In genomic region chr2:240560084-240560479, GRCh38 we compare ENCODE assay signal across 8 cellular contexts. TPM values are rescaled to one million over a fixed set of nuclear protein-coding genes. Genes with fewer than 3 reads are reported as not detected.
DNase-seq lines count a peak whose midpoint lies in the region; TF ChIP-seq lines count a peak whose summit lies in the region.

DUSP28 (plus strand) TSS chr2:240560357; CDS start chr2:240560685, 328 bp downstream.

- peak within 1 kb of the TSS; percentile 58 for H2BK5ac ChIP-seq in trophoblast cell (ENCODE audit: low read depth, low read length, poor library complexity)

- H3K36me3 Mint-ChIP-seq in activated naive CD8-positive, alpha-beta T cell treated with anti-CD3 and anti-CD28 coated beads for 36 hours = peaks cover 54% of the 10 kb centered on the region
- peaks cover 9% of the 10 kb centered on the region for H3K36me3 Mint-ChIP-seq in type B pancreatic cell

- H4K91ac ChIP-seq in trophoblast cell (ENCODE audit: low read depth, low read length) = peak within 1 kb of the TSS; percentile 87

- no peaks in the 10 kb centered on the region for H3K9me2 ChIP-seq in MM.1S (replicated peaks; ENCODE audit: insufficient read depth, low read length)

- H3K27ac Mint-ChIP-seq in activated naive CD8-positive, alpha-beta T cell treated with anti-CD3 and anti-CD28 coated beads for 36 hours = peak within 1 kb of the TSS; percentile 84
- peak within 1 kb of the TSS; percentile 98 for H3K27ac Mint-ChIP-seq in type B pancreatic cell

- H2BK120ac ChIP-seq in trophoblast cell (ENCODE audit: insufficient read depth, low read length, poor library complexity) = peak within 1 kb of the TSS; percentile 76

- no peak within 1 kb of the TSS for H2BK12ac ChIP-seq in trophoblast cell (ENCODE audit: low read length)

- H3K9ac ChIP-seq in MM.1S (ENCODE audit: low read length) = peak within 1 kb of the TSS; percentile 98
- H3K9ac ChIP-seq in trophoblast cell (ENCODE audit: low read length) = peak within 1 kb of the TSS; percentile 84

- peak within 1 kb of the TSS; percentile 75 for H3K4me3 ChIP-seq in GM06990 (replicated peaks; ENCODE audit: low read depth, low read length)
- peak within 1 kb of the TSS; percentile 82 for H3K4me3 ChIP-seq in HAP-1
- peak within 1 kb of the TSS; percentile 83 for H3K4me3 ChIP-seq in MM.1S (ENCODE audit: low read length)
- peak within 1 kb of the TSS; percentile 87 for H3K4me3 ChIP-seq in cardiac muscle cell
- peak within 1 kb of the TSS; percentile 91 for H3K4me3 ChIP-seq in trophoblast cell (ENCODE audit: low read depth, low read length)

- H3K36me3 ChIP-seq in GM06990 (ENCODE audit: control insufficient read depth, insufficient read depth, low read length) (no peaks in the 10 kb centered on the region; the same call in 1 of the 2 replicates), HAP-1 (replicated peaks) (peaks cover 9% of the 10 kb centered on the region), MM.1S (replicated peaks; ENCODE audit: insufficient read depth, low read length) (no peaks in the 10 kb centered on the region), cardiac muscle cell (no peaks in the 10 kb centered on the region), trophoblast cell (ENCODE audit: control insufficient read depth in 1 of 2, insufficient read depth in 2 of 2, low read length in 2 of 2) (no peaks in the 10 kb centered on the region)

- no peaks in the 10 kb centered on the region for H4K20me1 ChIP-seq in MM.1S (ENCODE audit: insufficient read depth, low read length)

- H3K9me3 ChIP-seq in HAP-1 (no peaks in the 10 kb centered on the region), MM.1S (replicated peaks; ENCODE audit: insufficient read depth, low read length) (no peaks in the 10 kb centered on the region), cardiac muscle cell (ENCODE audit: low read depth) (no peaks in the 10 kb centered on the region), trophoblast cell (ENCODE audit: insufficient read depth, low read depth, low read length) (no peaks in the 10 kb centered on the region)

- H3K27me3 ChIP-seq in GM06990 (replicated peaks; ENCODE audit: control insufficient read depth, insufficient read depth, low read length) (no peaks in the 10 kb centered on the region), HAP-1 (ENCODE audit: low read depth) (no peaks in the 10 kb centered on the region), MM.1S (replicated peaks; ENCODE audit: insufficient read depth, low read length) (no peaks in the 10 kb centered on the region), cardiac muscle cell (no peaks in the 10 kb centered on the region), trophoblast cell (ENCODE audit: insufficient read depth, low read length) (no peaks in the 10 kb centered on the region)

- H3K4ac ChIP-seq in trophoblast cell (ENCODE audit: low read depth, low read length) = peak within 1 kb of the TSS; percentile 72

- H3K14ac ChIP-seq in trophoblast cell (ENCODE audit: low read length) = peak within 1 kb of the TSS; percentile 74

- peak within 1 kb of the TSS; percentile 90 for H4K8ac ChIP-seq in trophoblast cell (ENCODE audit: low read depth, low read length)

- no peak within 1 kb of the TSS for H3K23ac ChIP-seq in trophoblast cell (ENCODE audit: low read length)

- peak within 1 kb of the TSS; percentile 83 for H4K12ac ChIP-seq in trophoblast cell (ENCODE audit: low read depth, low read length)

- in situ Hi-C loops in HAP-1 (cut with MboI; ENCODE audit: low sequenced_read_pairs) = no loop called here

- no peak within 1 kb of the TSS; the same call in 1 of the 2 replicates for H2AFZ ChIP-seq in MM.1S (ENCODE audit: low read length)
- peak within 1 kb of the TSS; percentile 61 for H2AFZ ChIP-seq in trophoblast cell (ENCODE audit: insufficient read depth, low read length, poor library complexity)

- H3K4me1 ChIP-seq in HAP-1 = peaks cover 10% of the 10 kb centered on the region
- H3K4me1 ChIP-seq in MM.1S (ENCODE audit: low read length) = peaks cover 35% of the 10 kb centered on the region
- peaks cover 5% of the 10 kb centered on the region for H3K4me1 ChIP-seq in cardiac muscle cell (ENCODE audit: low read depth)
- peaks cover 0 to 11% of the 10 kb centered on the region in 2 experiments for H3K4me1 ChIP-seq in trophoblast cell (ENCODE audit: control insufficient read depth in 1 of 2, insufficient read depth in 2 of 2, low read length in 2 of 2)

- peaks cover 15% of the 10 kb centered on the region for H3F3A ChIP-seq in MM.1S (ENCODE audit: insufficient read depth, low read length)

- peaks cover 62% of the 10 kb centered on the region for H3K4me1 Mint-ChIP-seq in activated naive CD8-positive, alpha-beta T cell treated with anti-CD3 and anti-CD28 coated beads for 36 hours
- H3K4me1 Mint-ChIP-seq in type B pancreatic cell (ENCODE audit: unreplicated experiment) = peaks cover 26% of the 10 kb centered on the region

- H3K27me3 Mint-ChIP-seq in activated naive CD8-positive, alpha-beta T cell treated with anti-CD3 and anti-CD28 coated beads for 36 hours = no peaks in the 10 kb centered on the region
- no peaks in the 10 kb centered on the region for H3K27me3 Mint-ChIP-seq in type B pancreatic cell

- WGBS in trophoblast cell (ENCODE audit: extremely low coverage, insufficient coverage, insufficient read length) = no CpG with 5 or more reads among the region's 39 CpGs

- H3K9me3 Mint-ChIP-seq in activated naive CD8-positive, alpha-beta T cell treated with anti-CD3 and anti-CD28 coated beads for 36 hours = no peaks in the 10 kb centered on the region
- no peaks in the 10 kb centered on the region for H3K9me3 Mint-ChIP-seq in type B pancreatic cell

- peak within 1 kb of the TSS; percentile 76 for H3K18ac ChIP-seq in trophoblast cell (ENCODE audit: low read length)

- H3K79me1 ChIP-seq in trophoblast cell (ENCODE audit: low read length) = peaks cover 9% of the 10 kb centered on the region

- TF ChIP-seq CTCF in GM06990 (IDR thresholded peaks at IDR 0.05; ENCODE audit: insufficient read depth, low read length, poor library complexity, severe bottlenecking) (no peak), MM.1S (IDR thresholded peaks at IDR 0.05; ENCODE audit: low read length) (no peak), cardiac muscle cell (IDR thresholded peaks at IDR 0.05; ENCODE audit: low read depth, low read length) (no peak), type B pancreatic cell (conservative IDR thresholded peaks at IDR 0.05) (no peak)

- peak; percentile 96 for DNase-seq in GM06990 (ENCODE audit: extremely low read depth, insufficient read length)
- DNase-seq in HAP-1 (ENCODE audit: low spot score in 2 of 2) = peak; percentile 67 to 91
- peak; percentile 90 for DNase-seq in MM.1S
- DNase-seq in SKM-1 treated with dmso at 0.1 percent for 144 hours (lab: John Stamatoyannopoulos, UW; ENCODE audit: unreplicated experiment) = peak; percentile 89
- peak; percentile 95 for DNase-seq in activated naive CD8-positive, alpha-beta T cell treated with anti-CD3 and anti-CD28 coated beads for 36 hours
- DNase-seq in cardiac muscle cell (ENCODE audit: low read depth in 1 of 2, low spot score in 1 of 2) = peak; percentile 91 to 92
- DNase-seq in trophoblast cell = peak; percentile 91 to 92
- DNase-seq in type B pancreatic cell (ENCODE audit: extremely low spot score, unreplicated experiment) = peak; percentile 90

- H3K79me2 ChIP-seq in MM.1S (ENCODE audit: low read length) (peaks cover 86% of the 10 kb centered on the region), trophoblast cell (ENCODE audit: control insufficient read depth, insufficient read depth, low read length, poor library complexity) (peaks cover 5% of the 10 kb centered on the region)

- peak within 1 kb of the TSS; percentile 89 for H3K4me2 ChIP-seq in MM.1S (ENCODE audit: low read depth, low read length)
- H3K4me2 ChIP-seq in trophoblast cell (ENCODE audit: low read length) = peak within 1 kb of the TSS; percentile 84

- no peak within 1 kb of the TSS for H2AK5ac ChIP-seq in trophoblast cell (ENCODE audit: low read length)

- H3K4me3 Mint-ChIP-seq in activated naive CD8-positive, alpha-beta T cell treated with anti-CD3 and anti-CD28 coated beads for 36 hours = peak within 1 kb of the TSS; percentile 81
- peak within 1 kb of the TSS; percentile 91 for H3K4me3 Mint-ChIP-seq in type B pancreatic cell

- peak within 1 kb of the TSS; percentile 92 for H3K27ac ChIP-seq in MM.1S (ENCODE audit: low read length)
- H3K27ac ChIP-seq in cardiac muscle cell = peak within 1 kb of the TSS; percentile 91
- peak within 1 kb of the TSS; percentile 83 for H3K27ac ChIP-seq in trophoblast cell (ENCODE audit: low read depth, low read length)

RNA-seq across cellular contexts. Expression of gene DUSP28, which starts in this region (rescaled TPM):
- total RNA-seq in activated naive CD8-positive, alpha-beta T cell treated with anti-CD3 and anti-CD28 coated beads for 36 hours = 1 to 10 TPM; 6.7 to 6.9 TPM
- total RNA-seq in cardiac muscle cell (10.2 and 29.2 TPM in 2 replicates), type B pancreatic cell (ENCODE audit: low replicate concordance) (4.3 and 6.4 TPM in 2 replicates)
- polyA plus RNA-seq in cardiac muscle cell = 22.1 and 24.9 TPM in 2 replicates
- polyA plus RNA-seq in trophoblast cell (2013) = 3.2 and 3.3 TPM in 2 replicates

Comparison
In these comparisons a context has a peak if more than half of its experiments do, and no peak if none do; other contexts are left out.
1. Peak in every context shown above with its lines: DNase-seq, H3K4me3 ChIP-seq and H3K27ac ChIP-seq.